ENCODE assay signal across 10 cellular contexts in genomic region chr2:96806468-96807126, GRCh38. TPM values are rescaled to one million over a fixed set of nuclear protein-coding genes. Genes with fewer than 3 reads are reported as not detected.
DNase-seq lines count a peak whose midpoint lies in the region; ATAC-seq and TF ChIP-seq lines count a peak whose summit lies in the region.
"Had no signal": no experiment of that assay in that cellular context is flagged by ENCODE, and none has a peak within 500 bp of the region (broad histone marks: within the 10 kb centered on the region; RNA-seq: fewer than 3 reads in every experiment).

No MANE protein-coding gene starts in this region.

- H3K36me3 Mint-ChIP-seq in activated CD8-positive, alpha-beta T cell treated with anti-CD3 and anti-CD28 coated beads, Interleukin-2, amount 10 ng/mL, durations not matched to agents 7 days and 5 days (ENCODE audit: low read depth), result peaks cover 6% of the 10 kb centered on the region

- H3K4me1 ChIP-seq in lower lobe of right lung (peaks cover 8% of the 10 kb centered on the region), breast epithelium (no peaks in the 10 kb centered on the region)

- TF ChIP-seq POLR2A in breast epithelium (IDR thresholded peaks at IDR 0.05), result no peak

- in situ Hi-C loops in brain microvascular endothelial cell (cut with HindIII; ENCODE audit: low pct_ligation_motif_present, low sequenced_read_pairs), result no loop called here

- intact Hi-C loops in lower lobe of right lung (cut with DNase I) (no loop called here), breast epithelium (cut with DNase I; ENCODE audit: low total_unique reads) (no loop called here)

- H3K27me3 Mint-ChIP-seq in activated CD8-positive, alpha-beta T cell treated with anti-CD3 and anti-CD28 coated beads, Interleukin-2, amount 10 ng/mL, durations not matched to agents 7 days and 5 days (ENCODE audit: low read depth), result no peaks in the 10 kb centered on the region

- H3K4me1 Mint-ChIP-seq in activated CD8-positive, alpha-beta T cell treated with anti-CD3 and anti-CD28 coated beads, Interleukin-2, amount 10 ng/mL, durations not matched to agents 7 days and 5 days (ENCODE audit: low read depth), result peaks cover 11% of the 10 kb centered on the region

- peak overlapping the region; percentile 72 for H3K27ac Mint-ChIP-seq in activated CD8-positive, alpha-beta T cell treated with anti-CD3 and anti-CD28 coated beads, Interleukin-2, amount 10 ng/mL, durations not matched to agents 7 days and 5 days

- H3K9me3 Mint-ChIP-seq in activated CD8-positive, alpha-beta T cell treated with anti-CD3 and anti-CD28 coated beads, Interleukin-2, amount 10 ng/mL, durations not matched to agents 7 days and 5 days (ENCODE audit: insufficient read depth), result no peaks in the 10 kb centered on the region

- H3K27me3 ChIP-seq in lower lobe of right lung (ENCODE audit: low read depth) (no peaks in the 10 kb centered on the region), breast epithelium (no peaks in the 10 kb centered on the region), brain microvascular endothelial cell (replicated peaks) (no peaks in the 10 kb centered on the region)

- H3K36me3 ChIP-seq in lower lobe of right lung, result peaks cover 27% of the 10 kb centered on the region
- no peaks in the 10 kb centered on the region for H3K36me3 ChIP-seq in breast epithelium
- no peaks in the 10 kb centered on the region for H3K36me3 ChIP-seq in brain microvascular endothelial cell (replicated peaks)

- no peak for DNase-seq in activated CD8-positive, alpha-beta T cell treated with anti-CD3 and anti-CD28 coated beads, Interleukin-2, amount 10 ng/mL, durations not matched to agents 7 days and 5 days
- DNase-seq in lower lobe of right lung (no peak), breast epithelium (ENCODE audit: low spot score in 2 of 2) (no peak), brain microvascular endothelial cell (no peak), hippocampal formation (lab: John Stamatoyannopoulos, UW) (no peak)
- DNase-seq: DND-41, PC-9 had no signal

- H3K4me3 ChIP-seq in GM08714 (ENCODE audit: low read length) (peak overlapping the region; percentile 45; the same call in 1 of the 2 replicates), lower lobe of right lung (no peak overlapping the region), breast epithelium (no peak overlapping the region), brain microvascular endothelial cell (ENCODE audit: low read depth, low read length) (no peak overlapping the region)
- H3K4me3 ChIP-seq: PC-9 had no signal

- POLR2A ChIA-PET in activated CD8-positive, alpha-beta T cell treated with anti-CD3 and anti-CD28 coated beads, Interleukin-2, amount 10 ng/mL, durations not matched to agents 7 days and 5 days (lab: Charles Lee), result interaction anchor here (0.7 to 1.7 kb wide), 2 partner anchors 10 to 143 kb away, joined by 4 to 6 read pairs; partner anchors contain the start of gene CNNM3

- H3K27ac ChIP-seq in lower lobe of right lung (peak overlapping the region; percentile 8), breast epithelium (peak overlapping the region in 1 of 2 donors; percentile 17), brain microvascular endothelial cell (no peak overlapping the region)
- H3K27ac ChIP-seq: PC-9 had no signal

- H3K4me3 Mint-ChIP-seq in activated CD8-positive, alpha-beta T cell treated with anti-CD3 and anti-CD28 coated beads, Interleukin-2, amount 10 ng/mL, durations not matched to agents 7 days and 5 days, result no peak overlapping the region

- CTCF ChIA-PET in activated CD8-positive, alpha-beta T cell treated with anti-CD3 and anti-CD28 coated beads, Interleukin-2, amount 10 ng/mL, durations not matched to agents 7 days and 5 days (lab: Charles Lee), result interaction anchor here (1.0 to 1.3 kb wide), 3 partner anchors 9 to 45 kb away, joined by 3 to 4 read pairs (median 4); partner anchors contain the start of gene CNNM3

- ATAC-seq in HG02763 (IDR thresholded peaks at IDR 0.05; ENCODE audit: unreplicated experiment) (peak; percentile 48), lower lobe of right lung (no peak), HG02852 (IDR thresholded peaks at IDR 0.05; ENCODE audit: unreplicated experiment) (no peak)
- no peak for ATAC-seq in activated CD8-positive, alpha-beta T cell treated with anti-CD3 and anti-CD28 coated beads, Interleukin-2, amount 10 ng/mL, durations not matched to agents 7 days and 5 days

- TF ChIP-seq CTCF in lower lobe of right lung (IDR thresholded peaks at IDR 0.05), result no peak
- TF ChIP-seq CTCF in breast epithelium (IDR thresholded peaks at IDR 0.05), result no peak
- no peak for TF ChIP-seq CTCF in brain microvascular endothelial cell (IDR thresholded peaks at IDR 0.05; ENCODE audit: low read depth, low read length, missing control alignments)

- H3K9me3 ChIP-seq in lower lobe of right lung, result no peaks in the 10 kb centered on the region
- H3K9me3 ChIP-seq in breast epithelium, result no peaks in the 10 kb centered on the region

RNA-seq across cellular contexts. Expression of gene CNNM3, which starts 9.5 kb away (rescaled TPM):
- 10 to 100 TPM; 28.1 to 29.9 TPM for total RNA-seq in activated CD8-positive, alpha-beta T cell treated with anti-CD3 and anti-CD28 coated beads, Interleukin-2, amount 10 ng/mL, durations not matched to agents 7 days and 5 days
- total RNA-seq in lower lobe of right lung (29.0 TPM), breast epithelium (10 to 100 TPM in 2 of 3 donors, 1 to 10 TPM in 1; 7.5 to 13.8 (median 11.8) TPM)

RNA-seq across cellular contexts. Expression of gene ANKRD23, which starts 37.2 kb away (rescaled TPM):
- 10 to 100 TPM; 12.6 to 17.2 TPM for total RNA-seq in activated CD8-positive, alpha-beta T cell treated with anti-CD3 and anti-CD28 coated beads, Interleukin-2, amount 10 ng/mL, durations not matched to agents 7 days and 5 days
- total RNA-seq in lower lobe of right lung (3.5 TPM), breast epithelium (1 to 10 TPM; 3.5 to 9.4 (median 7.2) TPM)

RNA-seq across cellular contexts. Expression of gene CNNM4, which starts 45.9 kb away (rescaled TPM):
- 1 to 10 TPM; 7.1 TPM for total RNA-seq in activated CD8-positive, alpha-beta T cell treated with anti-CD3 and anti-CD28 coated beads, Interleukin-2, amount 10 ng/mL, durations not matched to agents 7 days and 5 days
- total RNA-seq in lower lobe of right lung (15.7 TPM), breast epithelium (10 to 100 TPM in 1 of 3 donors, 1 to 10 TPM in 2; 2.7 to 12.1 (median 9.5) TPM)

RNA-seq across cellular contexts. Expression of gene ANKRD39, which starts 51.2 kb away (rescaled TPM):
- 10 to 100 TPM; 35.4 to 36.7 TPM for total RNA-seq in activated CD8-positive, alpha-beta T cell treated with anti-CD3 and anti-CD28 coated beads, Interleukin-2, amount 10 ng/mL, durations not matched to agents 7 days and 5 days
- total RNA-seq in lower lobe of right lung, result 9.4 TPM
- 10 to 100 TPM in 1 of 3 donors, 1 to 10 TPM in 2; 8.8 to 15.8 (median 9.2) TPM for total RNA-seq in breast epithelium
